Comparison of ENCODE assay signal across 25 cellular contexts in genomic region chr7:83964318-83964717, GRCh38.
"Had no signal": no experiment of that assay in that cellular context is flagged by ENCODE, and none has a peak within 500 bp of the region (broad histone marks: within the 10 kb centered on the region; RNA-seq: fewer than 3 reads in every experiment).

No MANE protein-coding gene starts in this region.

- H3K9me3 ChIP-seq: colonic mucosa, esophagus squamous epithelium, gastrocnemius medialis, heart right ventricle, left lung, lower lobe of right lung had no signal

- H3K4me3 ChIP-seq: colonic mucosa, esophagus squamous epithelium, gastrocnemius medialis, heart right ventricle, left lung, lower lobe of right lung had no signal

- H3K27me3 Mint-ChIP-seq: dendritic cell treated with granulocyte-macrophage colony-stimulating factor and Interleukin-4, amounts not matched to agents 40 ng/mL and 50 ng/mL, for 4 days; effector memory CD8-positive, alpha-beta T cell had no signal

- FAIRE-seq: endometrium, islet of Langerhans, keratinocyte had no signal

- H3K27ac ChIP-seq: colonic mucosa, epithelial cell of prostate, esophagus squamous epithelium, gastrocnemius medialis, heart right ventricle, left lung, lower lobe of right lung had no signal

- H3K4me3 Mint-ChIP-seq: dendritic cell treated with granulocyte-macrophage colony-stimulating factor and Interleukin-4, amounts not matched to agents 40 ng/mL and 50 ng/mL, for 4 days; effector memory CD8-positive, alpha-beta T cell; endodermal cell had no signal

- H3K4me1 Mint-ChIP-seq: endodermal cell had no signal

- H3K27me3 ChIP-seq: colonic mucosa, esophagus squamous epithelium, gastrocnemius medialis, heart right ventricle, left lung had no signal

- ATAC-seq: effector memory CD8-positive, alpha-beta T cell; esophagus mucosa; gastrocnemius medialis; heart right ventricle; left cardiac atrium; left lung; left ventricle myocardium superior; lower lobe of right lung had no signal

- DNase-seq: colonic mucosa; cortex of kidney; effector CD8-positive, alpha-beta T cell; effector memory CD8-positive, alpha-beta T cell; endodermal cell; erythroblast; esophagus squamous epithelium; foreskin fibroblast; foreskin melanocyte; gastrocnemius medialis; glutamatergic neuron; heart right ventricle; hippocampal formation; left cardiac atrium; left lung; left ventricle myocardium superior; lower lobe of right lung; mesenchymal stem cell; midbrain had no signal

- H3K36me3 ChIP-seq: colonic mucosa, esophagus squamous epithelium, gastrocnemius medialis, heart right ventricle, left lung, lower lobe of right lung had no signal

- H3K27ac Mint-ChIP-seq: dendritic cell treated with granulocyte-macrophage colony-stimulating factor and Interleukin-4, amounts not matched to agents 40 ng/mL and 50 ng/mL, for 4 days; effector memory CD8-positive, alpha-beta T cell; endodermal cell had no signal

- H3K9me3 Mint-ChIP-seq: dendritic cell treated with granulocyte-macrophage colony-stimulating factor and Interleukin-4, amounts not matched to agents 40 ng/mL and 50 ng/mL, for 4 days; endodermal cell had no signal
